20 cellular contexts compared by ENCODE assay signal in the genomic region with DNA sequence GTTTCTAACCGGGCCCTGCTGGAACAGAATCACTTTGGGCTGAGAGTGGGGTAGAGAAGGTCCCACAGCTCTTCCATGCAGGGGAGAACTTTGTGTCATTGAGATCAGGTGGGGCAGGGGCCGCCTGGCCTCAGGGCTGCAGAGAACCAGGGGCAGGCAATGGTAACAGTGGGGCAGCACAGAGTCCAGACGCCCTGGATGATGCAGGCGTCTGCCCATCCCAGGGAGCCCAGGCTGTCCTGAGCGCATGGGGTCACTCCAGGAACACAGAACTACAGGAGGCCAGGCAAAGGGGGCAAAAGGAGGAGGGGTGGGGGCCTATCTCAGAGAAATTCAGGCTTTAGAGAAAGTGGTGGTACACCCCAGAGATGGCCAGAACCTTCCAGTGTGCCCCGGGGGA.
DNase-seq lines count a peak whose midpoint lies in the region; TF ChIP-seq lines count a peak whose summit lies in the region.
"Had no signal": no experiment of that assay in that cellular context is flagged by ENCODE, and none has a peak within 500 bp of the region (broad histone marks: within the 10 kb centered on the region; RNA-seq: fewer than 3 reads in every experiment).

No MANE protein-coding gene starts in this region.

- no peaks in the 10 kb centered on the region for H3K9me3 ChIP-seq in H9 (ENCODE audit: control insufficient read depth, low read depth, low read length)
- H3K9me3 ChIP-seq in uterus, result no peaks in the 10 kb centered on the region
- peaks cover 0 to 7% of the 10 kb centered on the region in 2 donors for H3K9me3 ChIP-seq in breast epithelium
- H3K9me3 ChIP-seq: A549 had no signal

- H2BK12ac ChIP-seq in H9 (ENCODE audit: insufficient read length, low read depth, low read length), result no peak overlapping the region

- H3K4me1 ChIP-seq in H9 (ENCODE audit: insufficient read depth, low read length) (peaks cover 8% of the 10 kb centered on the region; the same call in 1 of the 2 replicates), uterus (no peaks in the 10 kb centered on the region), breast epithelium (no peaks in the 10 kb centered on the region)
- H3K4me1 ChIP-seq: A549 had no signal

- H3K4me3 Mint-ChIP-seq in H9 (peak overlapping the region in 1 of 2 experiments; percentile 56; a peak in 1 of 5 replicates), progenitor cell of endocrine pancreas (ENCODE audit: low read depth) (no peak overlapping the region)
- H3K4me3 Mint-ChIP-seq: B cell, CD14-positive monocyte, HFFc6 had no signal

- no peak overlapping the region for H3K56ac ChIP-seq in H9 (ENCODE audit: insufficient read length, low read depth, low read length)

- H3K27me3 ChIP-seq in H9 (ENCODE audit: insufficient read depth, low read length), result no peaks in the 10 kb centered on the region
- no peaks in the 10 kb centered on the region for H3K27me3 ChIP-seq in uterus
- no peaks in the 10 kb centered on the region for H3K27me3 ChIP-seq in breast epithelium

- no peak overlapping the region for H4K5ac ChIP-seq in H9 (ENCODE audit: insufficient read length, low read depth, low read length)

- H3K14ac ChIP-seq in H9 (ENCODE audit: insufficient read depth, low read length), result no peak overlapping the region

- H2BK15ac ChIP-seq in H9 (ENCODE audit: low read depth, low read length), result no peak overlapping the region

- no peaks in the 10 kb centered on the region for H4K20me1 ChIP-seq in H9 (ENCODE audit: control insufficient read depth, insufficient read depth, insufficient read length)

- no peak overlapping the region for H3K4ac ChIP-seq in H9 (ENCODE audit: low read depth, low read length)

- H3K9ac ChIP-seq in H9 (ENCODE audit: extremely low read depth, insufficient read length, low read length), result no peak overlapping the region

- H2AK5ac ChIP-seq in H9 (ENCODE audit: insufficient read length, low read length), result no peak overlapping the region

- no peaks in the 10 kb centered on the region for H3K79me2 ChIP-seq in H9 (ENCODE audit: insufficient read depth, low read length)

- intact Hi-C loops in uterus (cut with DNase I; ENCODE audit: low total_unique reads) (no loop called here), breast epithelium (cut with DNase I; ENCODE audit: low total_unique reads) (no loop called here)

- H3K4me2 ChIP-seq in H9 (ENCODE audit: insufficient read depth, insufficient read length, low read length), result no peak overlapping the region
- H3K4me2 ChIP-seq: A549 had no signal

- H3K79me1 ChIP-seq in H9 (ENCODE audit: insufficient read depth, low read depth, low read length, poor library complexity, severe bottlenecking), result no peaks in the 10 kb centered on the region

- H3K27me3 Mint-ChIP-seq in H9 (ENCODE audit: low read depth) (peaks cover 12% of the 10 kb centered on the region), progenitor cell of endocrine pancreas (peaks cover 10% of the 10 kb centered on the region)

- no peak overlapping the region for H2BK20ac ChIP-seq in H9 (ENCODE audit: low read depth, low read length, poor library complexity, severe bottlenecking)

- TF ChIP-seq CTCF in H9 (conservative IDR thresholded peaks at IDR 0.05) (no peak), progenitor cell of endocrine pancreas (IDR thresholded peaks at IDR 0.05; ENCODE audit: unreplicated experiment) (no peak), uterus (IDR thresholded peaks at IDR 0.05) (no peak), breast epithelium (IDR thresholded peaks at IDR 0.05) (no peak)

- H3K4me3 ChIP-seq in uterus, result no peak overlapping the region
- no peak overlapping the region for H3K4me3 ChIP-seq in breast epithelium
- H3K4me3 ChIP-seq: A549 had no signal

- no peak overlapping the region for H2BK120ac ChIP-seq in H9 (ENCODE audit: low read depth, low read length, poor library complexity, severe bottlenecking)

- no CpG with 5 or more reads among the region's 6 CpGs for WGBS in H9 (ENCODE audit: extremely low coverage, insufficient read length, low lambda C conversion rate)

- peaks cover 27 to 28% of the 10 kb centered on the region in 2 experiments for H3K4me1 Mint-ChIP-seq in H9
- no peaks in the 10 kb centered on the region for H3K4me1 Mint-ChIP-seq in progenitor cell of endocrine pancreas (ENCODE audit: low read depth)

- no peak overlapping the region for H3K18ac ChIP-seq in H9 (ENCODE audit: insufficient read length, low read depth, low read length)

- H4K8ac ChIP-seq in H9 (replicated peaks; ENCODE audit: insufficient read length, low read depth, low read length), result no peak overlapping the region

- TF ChIP-seq POLR2A in uterus (IDR thresholded peaks at IDR 0.05), result no peak
- TF ChIP-seq POLR2A in breast epithelium (IDR thresholded peaks at IDR 0.05), result no peak

- no peak overlapping the region for H3K23ac ChIP-seq in H9 (ENCODE audit: insufficient read length, low read depth, low read length)

- no peak overlapping the region for H3T11ph ChIP-seq in H9 (ENCODE audit: low read length)

- peaks cover 2% of the 10 kb centered on the region for H3K23me2 ChIP-seq in H9 (ENCODE audit: insufficient read length, low read depth, low read length, poor library complexity, severe bottlenecking)

- H3K9me3 Mint-ChIP-seq in H9 (peaks cover 8 to 11% of the 10 kb centered on the region in 2 experiments; a peak in 4 of 5 replicates), progenitor cell of endocrine pancreas (ENCODE audit: low read depth) (no peaks in the 10 kb centered on the region)

- H3K27ac Mint-ChIP-seq in H9 (peak overlapping the region in 1 of 3 experiments; percentile 65; a peak in 1 of 7 replicates), progenitor cell of endocrine pancreas (peak overlapping the region; percentile 49)
- H3K27ac Mint-ChIP-seq: B cell, HFFc6 had no signal

- H3K36me3 Mint-ChIP-seq in H9 (ENCODE audit: insufficient read depth in 1 of 3, low read depth in 3 of 3) (peaks cover 0 to 5% (median 5%) of the 10 kb centered on the region in 3 experiments; a peak in 4 of 7 replicates), progenitor cell of endocrine pancreas (ENCODE audit: insufficient read depth) (no peaks in the 10 kb centered on the region)

- no peak overlapping the region for H3K27ac ChIP-seq in H9 (ENCODE audit: insufficient read length, low read depth, low read length)
- no peak overlapping the region for H3K27ac ChIP-seq in uterus
- no peak overlapping the region for H3K27ac ChIP-seq in breast epithelium
- H3K27ac ChIP-seq: A549 had no signal

- DNase-seq in D341Med (ENCODE audit: low spot score), result peak; percentile 5
- peak; percentile 15 for DNase-seq in H9
- DNase-seq in iPS-NIHi7 (ENCODE audit: extremely low spot score), result peak; percentile 14
- DNase-seq in progenitor cell of endocrine pancreas (ENCODE audit: low spot score, unreplicated experiment), result no peak
- no peak for DNase-seq in NAMALWA (ENCODE audit: low spot score)
- no peak for DNase-seq in uterus
- DNase-seq in breast epithelium (ENCODE audit: low spot score in 2 of 2), result no peak
- DNase-seq: EL, GF-D8, HFFc6, Karpas-422, MV-4-11, NCI-H1694 treated with DMSO at 0.1 percent for 48 hours, NCI-H2081 treated with DMSO at 0.1 percent for 48 hours, NCI-H2171 treated with DMSO at 0.1 percent for 48 hours, NCI-H446, NCI-H526 had no signal

- H3K36me3 ChIP-seq in uterus, result no peaks in the 10 kb centered on the region
- no peaks in the 10 kb centered on the region for H3K36me3 ChIP-seq in breast epithelium

- H2AFZ ChIP-seq in H9 (ENCODE audit: low read length), result no peak overlapping the region

- H4K91ac ChIP-seq in H9 (ENCODE audit: insufficient read length, low read depth, low read length), result no peak overlapping the region

- H2BK5ac ChIP-seq in H9 (ENCODE audit: insufficient read length, low read length), result no peak overlapping the region

Comparison
In these comparisons a context has a peak if more than half of its experiments do, and no peak if none do; other contexts are left out.
1. DNase-seq: peak in D341Med (single experiment), H9 (single experiment) and iPS-NIHi7 (single experiment); none in progenitor cell of endocrine pancreas (single experiment), NAMALWA (single experiment), uterus (0 of 2) and breast epithelium (0 of 2).